ENCODE assay signal across 1 cellular context in the genomic region with DNA sequence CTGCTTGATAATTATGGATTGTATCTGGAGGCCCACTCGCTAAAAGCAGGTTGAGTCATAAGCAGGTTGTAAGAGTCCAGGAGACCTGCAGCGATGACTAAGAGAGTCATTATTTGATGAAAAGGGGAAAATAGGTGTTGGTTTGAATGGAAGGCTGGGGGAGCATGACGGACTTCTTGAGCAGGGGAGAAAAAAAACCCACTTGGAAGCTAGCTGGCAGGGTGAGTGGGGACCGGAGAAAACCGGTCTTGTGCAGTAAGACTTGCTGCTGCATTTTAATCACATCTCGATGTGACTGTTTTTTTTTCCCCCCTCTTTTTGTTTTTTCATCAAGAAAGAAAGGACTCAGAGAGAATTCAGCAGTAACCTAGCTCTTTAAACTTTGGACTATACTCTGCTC.
TF ChIP-seq lines count a peak whose summit lies in the region.

No MANE protein-coding gene starts in this region.

TF ChIP-seq in H1, 55 proteins besides CTCF, POLR2A, EP300 and RAD21 (continued from another document):
- TF ChIP-seq, protein P1, sequence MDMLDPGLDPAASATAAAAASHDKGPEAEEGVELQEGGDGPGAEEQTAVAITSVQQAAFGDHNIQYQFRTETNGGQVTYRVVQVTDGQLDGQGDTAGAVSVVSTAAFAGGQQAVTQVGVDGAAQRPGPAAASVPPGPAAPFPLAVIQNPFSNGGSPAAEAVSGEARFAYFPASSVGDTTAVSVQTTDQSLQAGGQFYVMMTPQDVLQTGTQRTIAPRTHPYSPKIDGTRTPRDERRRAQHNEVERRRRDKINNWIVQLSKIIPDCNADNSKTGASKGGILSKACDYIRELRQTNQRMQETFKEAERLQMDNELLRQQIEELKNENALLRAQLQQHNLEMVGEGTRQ (IDR thresholded peaks at IDR 0.05; ENCODE audit: low read length): no peak
- TF ChIP-seq EZH2 (IDR thresholded peaks at IDR 0.05; ENCODE audit: low read depth, low read length, severe bottlenecking) (no peak), CBX8 (IDR thresholded peaks at IDR 0.05; ENCODE audit: borderline replicate concordance, low read depth, low read length) (no peak)
